14 cellular contexts compared by ENCODE assay signal in the genomic region with DNA sequence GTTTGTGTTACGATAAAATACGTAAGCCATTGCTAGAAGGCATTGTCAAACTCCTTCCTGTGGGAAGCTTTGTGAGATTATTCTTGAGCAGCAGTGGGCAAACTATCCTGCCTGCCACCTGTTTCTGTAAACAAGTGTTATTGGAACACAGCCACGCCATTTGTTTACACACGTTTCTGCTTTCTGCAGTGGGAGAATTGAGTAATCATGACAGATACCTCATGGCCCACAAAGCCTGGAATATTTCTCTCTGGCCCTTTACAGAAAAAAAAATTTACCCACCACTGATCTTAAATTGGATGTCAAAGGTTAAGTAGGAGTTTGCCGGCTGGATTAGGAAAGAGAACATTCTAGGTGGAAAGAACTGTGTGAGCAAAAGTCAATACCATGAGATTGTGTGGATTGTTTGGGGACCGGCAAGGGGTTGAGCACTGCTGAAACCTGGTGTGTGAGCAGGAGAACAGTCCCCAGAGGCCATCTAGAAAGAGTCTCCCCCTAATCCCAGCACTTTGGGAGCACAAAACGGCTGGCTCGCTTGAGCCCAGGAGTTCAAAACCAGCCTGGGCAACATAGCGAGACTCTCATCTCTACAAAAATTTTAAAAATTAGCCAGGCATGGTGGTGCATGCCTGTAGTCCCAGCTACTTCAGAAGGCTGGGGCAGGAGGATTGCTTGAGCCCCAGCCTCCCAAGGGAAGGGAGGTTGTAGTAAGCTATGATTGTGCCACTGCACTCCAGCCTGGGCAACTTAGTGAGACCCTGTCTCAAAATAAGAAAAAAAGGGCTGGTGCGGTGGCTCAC. TPM values are rescaled to one million over a fixed set of nuclear protein-coding genes. Genes with fewer than 3 reads are reported as not detected.
DNase-seq lines count a peak whose midpoint lies in the region; ATAC-seq, FAIRE-seq and TF ChIP-seq lines count a peak whose summit lies in the region.
"Had no signal": no experiment of that assay in that cellular context is flagged by ENCODE, and none has a peak within 500 bp of the region (broad histone marks: within the 10 kb centered on the region; RNA-seq: fewer than 3 reads in every experiment).

No MANE protein-coding gene starts in this region.

- TF ChIP-seq CTCF in RWPE2 (IDR thresholded peaks at IDR 0.05; ENCODE audit: poor library complexity, severe bottlenecking) (no peak), HepG2 (CRISPR knock-in tag; IDR thresholded peaks at IDR 0.05) (no peak), transverse colon (IDR thresholded peaks at IDR 0.05) (no peak), Peyer's patch (IDR thresholded peaks at IDR 0.05) (no peak)

- H3K9ac ChIP-seq in HepG2 (ENCODE audit: insufficient read depth, low read depth, low read length) = peak overlapping the region; percentile 7; the same call in 1 of the 2 replicates

- TF ChIP-seq POLR2A in HepG2 (IDR thresholded peaks at IDR 0.05; ENCODE audit: insufficient read depth in 1 of 2, low read depth in 2 of 2, low read length in 2 of 2) (no peak), transverse colon (IDR thresholded peaks at IDR 0.05) (no peak), Peyer's patch (IDR thresholded peaks at IDR 0.05) (no peak)

- 28% methylated on average over 8 of the region's 10 CpGs for WGBS in HepG2 (ENCODE audit: low lambda C conversion rate)
- WGBS in transverse colon (ENCODE audit: low coverage in 1 of 2), 2 donors = 45 to 58% methylated on average over 2 to 10 of the region's 10 CpGs

- H3K4me3 ChIP-seq in RWPE2 (ENCODE audit: severe bottlenecking) (no peak overlapping the region), HepG2 (replicated peaks in 1 of 3; ENCODE audit: insufficient read depth in 1 of 3, low read depth in 2 of 3, low read length in 3 of 3) (no peak overlapping the region), transverse colon (no peak overlapping the region), Peyer's patch (no peak overlapping the region)
- H3K4me3 ChIP-seq: coronary artery, thoracic aorta had no signal

- peak; percentile 37 for FAIRE-seq in HepG2 (lab: Jason Lieb, UNC)

- TF ChIP-seq RAD21 in HepG2 (CRISPR knock-in tag; IDR thresholded peaks at IDR 0.05) = no peak

- H3K36me3 ChIP-seq in RWPE2 (ENCODE audit: low read depth) = no peaks in the 10 kb centered on the region
- H3K36me3 ChIP-seq in HepG2 (replicated peaks in 1 of 2; ENCODE audit: control insufficient read depth in 1 of 2, insufficient read depth in 2 of 2, low read length in 2 of 2) = no peaks in the 10 kb centered on the region
- no peaks in the 10 kb centered on the region for H3K36me3 ChIP-seq in transverse colon
- no peaks in the 10 kb centered on the region for H3K36me3 ChIP-seq in Peyer's patch
- H3K36me3 ChIP-seq: thoracic aorta had no signal

- H3K9me3 ChIP-seq in RWPE2 (ENCODE audit: severe bottlenecking) (no peaks in the 10 kb centered on the region), HepG2 (ENCODE audit: low read length) (no peaks in the 10 kb centered on the region), transverse colon (no peaks in the 10 kb centered on the region), Peyer's patch (no peaks in the 10 kb centered on the region)
- H3K9me3 ChIP-seq: thoracic aorta had no signal

- no peaks in the 10 kb centered on the region for H4K20me1 ChIP-seq in HepG2 (ENCODE audit: insufficient read depth, low read length)

- peak overlapping the region; percentile 27 for H3K4me2 ChIP-seq in HepG2 (ENCODE audit: low read depth, low read length)

- H2AFZ ChIP-seq in HepG2 (ENCODE audit: low read length) = no peak overlapping the region

- H3K27me3 ChIP-seq in RWPE2 (ENCODE audit: insufficient read depth, poor library complexity, severe bottlenecking) = no peaks in the 10 kb centered on the region
- no peaks in the 10 kb centered on the region for H3K27me3 ChIP-seq in HepG2 (ENCODE audit: control insufficient read depth in 1 of 2, insufficient read depth in 2 of 2, low read length in 2 of 2)
- no peaks in the 10 kb centered on the region for H3K27me3 ChIP-seq in transverse colon
- no peaks in the 10 kb centered on the region for H3K27me3 ChIP-seq in Peyer's patch

- POLR2A ChIA-PET in HepG2 (lab: Yijun Ruan, JAX) = interaction anchor here (1.0 to 2.0 kb wide), 2 partner anchors 14 to 23 kb away, joined by 3 to 6 read pairs; a partner anchor contains a TSS

- CTCF ChIA-PET in HepG2 (lab: Yijun Ruan, JAX; ENCODE audit: low intra/inter-chr PET ratio, low total read pairs) = no interaction called here

- DNase-seq in NCI-H2227 (lab: John Stamatoyannopoulos, UW; ENCODE audit: unreplicated experiment) = peak; percentile 12
- no peak for DNase-seq in NCI-H2227 treated with DMSO at 0.1 percent for 48 hours (lab: John Stamatoyannopoulos, UW)
- DNase-seq in RWPE2 (ENCODE audit: low spot score) = no peak
- DNase-seq in HepG2 (ENCODE audit: low spot score) = peak; percentile 56
- DNase-seq in transverse colon = no peak
- no peak for DNase-seq in Peyer's patch
- DNase-seq: activated CD8-positive, alpha-beta T cell treated with anti-CD3 and anti-CD28 coated beads, Interleukin-2, amount 10 ng/mL, durations not matched to agents 7 days and 5 days; activated naive CD4-positive, alpha-beta T cell treated with anti-CD3 and anti-CD28 coated beads, Interleukin-2, amount 50 U/mL, for 16 hours; MV-4-11 had no signal

- in situ Hi-C loops in HepG2 (cut with HindIII; ENCODE audit: extremely low pct_ligation_motif_present, low pct_unique_long_range_greater_than_20kb) = no loop called here
- in situ Hi-C loops in transverse colon (cut with MboI; ENCODE audit: low pct_ligation_motif_present in 1 of 4, low pct_unique_long_range_greater_than_20kb in 1 of 4, low sequenced_read_pairs in 3 of 4) = no loop called here

- ATAC-seq in RWPE2 (ENCODE audit: low read depth) (0 out of 3 replicates have a peak, but pooled peaks have one; percentile 17), HepG2 (peak; percentile 60), HG03095 (IDR thresholded peaks at IDR 0.05; ENCODE audit: unreplicated experiment) (no peak), GM18520 (IDR thresholded peaks at IDR 0.05; ENCODE audit: unreplicated experiment) (no peak)
- ATAC-seq: activated CD8-positive, alpha-beta T cell treated with anti-CD3 and anti-CD28 coated beads, Interleukin-2, amount 10 ng/mL, durations not matched to agents 7 days and 5 days had no signal

- H3K79me2 ChIP-seq in HepG2 (ENCODE audit: insufficient read depth, low read length) = no peaks in the 10 kb centered on the region

- H3K27ac ChIP-seq in RWPE2 (ENCODE audit: poor library complexity, severe bottlenecking) (no peak overlapping the region), HepG2 (ENCODE audit: extremely low read length, insufficient read depth, low read length) (peak overlapping the region; percentile 16), transverse colon (peak overlapping the region in 3 of 4 donors; percentile 29 to 53 (median 42)), Peyer's patch (peak overlapping the region in 1 of 4 donors; percentile 5)
- H3K27ac ChIP-seq: coronary artery, RWPE1, thoracic aorta had no signal

- TF ChIP-seq EP300 in HepG2 (IDR thresholded peaks at IDR 0.05; ENCODE audit: low read depth in 2 of 2, low read length in 2 of 2) (peak in 1 of 2 experiments; percentile 64; a peak in 2 of 4 replicates), HepG2 (CRISPR knock-in tag; IDR thresholded peaks at IDR 0.05; ENCODE audit: borderline replicate concordance) (no peak), transverse colon (IDR thresholded peaks at IDR 0.05; ENCODE audit: low read depth) (no peak)

- H3K4me1 ChIP-seq in RWPE2 (ENCODE audit: insufficient read depth, poor library complexity, severe bottlenecking) = no peaks in the 10 kb centered on the region
- H3K4me1 ChIP-seq in HepG2 (ENCODE audit: insufficient read depth, low read length) = peaks cover 45% of the 10 kb centered on the region
- peaks cover 0 to 23% (median 7%) of the 10 kb centered on the region in 4 donors for H3K4me1 ChIP-seq in transverse colon
- peaks cover 0 to 7% (median 0%) of the 10 kb centered on the region in 4 donors for H3K4me1 ChIP-seq in Peyer's patch

- BruUV-seq in HepG2 (replicated peaks; lab: Mats Ljungman, UMichigan) = no TSS peak

- intact Hi-C loops in HepG2 (cut with micrococcal nuclease; ENCODE audit: unreplicated experiment) (loop anchor here (2.0 kb wide), 1 partner anchor 13 kb away; a partner anchor contains a TSS), transverse colon (cut with DNase I; ENCODE audit: low total_unique reads) (no loop called here)

RNA-seq across cellular contexts. Expression of a gene that starts 6.0 kb away (rescaled TPM):
- total RNA-seq in HepG2 (2016; rRNA removed; fragmentation: Illumina TruSeq; extraction: Trizol) (1.8 and 4.8 TPM in 2 replicates), transverse colon (100 to 1,000 TPM in 2 of 4 donors, 10 to 100 TPM in 2; 30.7 to 327 (median 72.3) TPM), Peyer's patch (100 to 1,000 TPM in 1 of 4 donors, 10 to 100 TPM in 3; 19.3 to 102 (median 60.6) TPM)
- total RNA-seq in HepG2 (2016; cell fraction: cytosol; rRNA removed; fragmentation: Illumina TruSeq; extraction: Trizol; ENCODE audit: low read depth) = 0.61 and 0.71 TPM in 2 replicates
- 1.9 and 5.2 TPM in 2 replicates for total RNA-seq in HepG2 (2016; cell fraction: insoluble cytoplasmic fraction; rRNA removed; fragmentation: Illumina TruSeq; extraction: Trizol)
- total RNA-seq in HepG2 (2016; cell fraction: membrane; rRNA removed; fragmentation: Illumina TruSeq; extraction: Trizol) = 1.3 TPM in 2 replicates
- 8.4 and 11.2 TPM in 2 replicates for total RNA-seq in HepG2 (2016; cell fraction: nucleus; rRNA removed; fragmentation: Illumina TruSeq; extraction: Trizol)
- 11.5 and 12.3 TPM in 2 replicates for polyA plus RNA-seq in HepG2 (2011; rRNA removed)
- polyA plus RNA-seq in HepG2 (2011; cell fraction: cytosol; rRNA removed) = 2.7 and 3.9 TPM in 2 replicates
- 73.3 and 101 TPM in 2 replicates for polyA plus RNA-seq in HepG2 (2011; cell fraction: nucleus; rRNA removed)
- polyA plus RNA-seq in HepG2 (2012) = 6.5 and 7.3 TPM in 2 replicates
- polyA plus RNA-seq in HepG2 (2016; cell fraction: cytosol; fragmentation: Illumina TruSeq; extraction: Trizol; ENCODE audit: low read depth) = 0.44 and 0.53 TPM in 2 replicates
- 0.96 and 1.7 TPM in 2 replicates for polyA plus RNA-seq in HepG2 (2016; cell fraction: insoluble cytoplasmic fraction; fragmentation: Illumina TruSeq; extraction: Trizol; ENCODE audit: low read depth)
- polyA plus RNA-seq in HepG2 (2016; cell fraction: membrane; fragmentation: Illumina TruSeq; extraction: Trizol; ENCODE audit: low read depth) = 0.88 and 1.6 TPM in 2 replicates
- polyA plus RNA-seq in HepG2 (2016; cell fraction: nucleus; fragmentation: Illumina TruSeq; extraction: Trizol; ENCODE audit: insufficient read depth, low read depth) = 22.2 and 23.2 TPM in 2 replicates
- polyA minus RNA-seq in HepG2 (2011; rRNA and poly(A)+ RNA removed; ENCODE audit: low replicate concordance) = 27.4 and 36.9 TPM in 2 replicates
- polyA minus RNA-seq in HepG2 (2011; cell fraction: cytosol; rRNA and poly(A)+ RNA removed) = 2.6 and 3.8 TPM in 2 replicates
- polyA minus RNA-seq in HepG2 (2011; cell fraction: nucleus; rRNA and poly(A)+ RNA removed) = 21.3 and 31.8 TPM in 2 replicates

RNA-seq across cellular contexts. Expression of a gene that starts 14.2 kb away (rescaled TPM):
- total RNA-seq in HepG2 (2016; rRNA removed; fragmentation: Illumina TruSeq; extraction: Trizol) = 3.1 and 5.4 TPM in 2 replicates
- total RNA-seq in HepG2 (2016; cell fraction: cytosol; rRNA removed; fragmentation: Illumina TruSeq; extraction: Trizol; ENCODE audit: low read depth) = 1.1 and 1.3 TPM in 2 replicates
- 3.7 and 5.5 TPM in 2 replicates for total RNA-seq in HepG2 (2016; cell fraction: insoluble cytoplasmic fraction; rRNA removed; fragmentation: Illumina TruSeq; extraction: Trizol)
- total RNA-seq in HepG2 (2016; cell fraction: membrane; rRNA removed; fragmentation: Illumina TruSeq; extraction: Trizol) = 2.3 and 2.5 TPM in 2 replicates
- 4.4 and 6.4 TPM in 2 replicates for total RNA-seq in HepG2 (2016; cell fraction: nucleus; rRNA removed; fragmentation: Illumina TruSeq; extraction: Trizol)
- polyA plus RNA-seq in HepG2 (2011; rRNA removed) = 14.3 and 17.1 TPM in 2 replicates
- polyA plus RNA-seq in HepG2 (2011; cell fraction: cytosol; rRNA removed) = 15.6 and 18.3 TPM in 2 replicates
- polyA plus RNA-seq in HepG2 (2011; cell fraction: nucleus; rRNA removed) = 15.7 and 16.6 TPM in 2 replicates
- 12.4 and 26.2 TPM in 2 replicates for polyA plus RNA-seq in HepG2 (2012)
- 0.70 and 0.71 TPM in 2 replicates for polyA plus RNA-seq in HepG2 (2016; cell fraction: cytosol; fragmentation: Illumina TruSeq; extraction: Trizol; ENCODE audit: low read depth)
- 3.5 and 3.7 TPM in 2 replicates for polyA plus RNA-seq in HepG2 (2016; cell fraction: insoluble cytoplasmic fraction; fragmentation: Illumina TruSeq; extraction: Trizol; ENCODE audit: low read depth)
- 1.2 and 1.9 TPM in 2 replicates for polyA plus RNA-seq in HepG2 (2016; cell fraction: membrane; fragmentation: Illumina TruSeq; extraction: Trizol; ENCODE audit: low read depth)
- polyA plus RNA-seq in HepG2 (2016; cell fraction: nucleus; fragmentation: Illumina TruSeq; extraction: Trizol; ENCODE audit: insufficient read depth, low read depth) = 7.1 and 7.9 TPM in 2 replicates
- 2.5 and 12.3 TPM in 2 replicates for polyA minus RNA-seq in HepG2 (2011; rRNA and poly(A)+ RNA removed; ENCODE audit: low replicate concordance)
- 11.3 and 12.8 TPM in 2 replicates for polyA minus RNA-seq in HepG2 (2011; cell fraction: cytosol; rRNA and poly(A)+ RNA removed)
- 7.3 and 8.1 TPM in 2 replicates for polyA minus RNA-seq in HepG2 (2011; cell fraction: nucleus; rRNA and poly(A)+ RNA removed)
- 10 to 100 TPM in 3 of 4 donors, 1 to 10 TPM in 1; 3.8 to 30.3 (median 22.0) TPM for total RNA-seq in transverse colon
- 10 to 100 TPM in 2 of 4 donors, 1 to 10 TPM in 2; 5.1 to 14.2 (median 12.0) TPM for total RNA-seq in Peyer's patch

Comparison
In these comparisons a context has a peak if more than half of its experiments do, and no peak if none do; other contexts are left out.
1. DNase-seq: peak in NCI-H2227 (single experiment) and HepG2 (single experiment); none in NCI-H2227 treated with DMSO at 0.1 percent for 48 hours (single experiment), RWPE2 (single experiment), transverse colon (single experiment) and Peyer's patch (0 of 3).
2. ATAC-seq: peak in RWPE2 (single experiment) and HepG2 (single experiment); none in HG03095 (single experiment) and GM18520 (single experiment).